In genomic region chr11:10622957-10623787, GRCh38 we compare ENCODE assay signal across 1 cellular context.
TF ChIP-seq lines count a peak whose summit lies in the region.

No MANE protein-coding gene starts in this region.

TF ChIP-seq in K562, 482 proteins besides CTCF, POLR2A, EP300 and RAD21 (continued from another document and continues in another):
- TF ChIP-seq ARID3A (IDR thresholded peaks at IDR 0.05; ENCODE audit: borderline replicate concordance, low read depth, low read length) (no peak), SMAD4 (CRISPR knock-in tag; conservative IDR thresholded peaks at IDR 0.05) (peak; percentile 44; the same call in 1 of the 2 replicates), ZFP30 (CRISPR knock-in tag; IDR thresholded peaks at IDR 0.05; ENCODE audit: borderline replicate concordance) (no peak), COPS2 (conservative IDR thresholded peaks at IDR 0.05) (no peak), SPI1 (IDR thresholded peaks at IDR 0.05; ENCODE audit: borderline replicate concordance, low read depth, low read length) (peak; percentile 97), L3MBTL2 (IDR thresholded peaks at IDR 0.05) (peak; percentile 69), ZFX (CRISPR knock-in tag; IDR thresholded peaks at IDR 0.05) (peak; percentile 26; the same call in 1 of the 2 replicates), BCLAF1 (IDR thresholded peaks at IDR 0.05; ENCODE audit: borderline replicate concordance in 1 of 2, control insufficient read depth in 1 of 2, low read depth in 2 of 2, low read length in 1 of 2) (no peak), CBFA2T2 (conservative IDR thresholded peaks at IDR 0.05) (no peak), ZNF830 (CRISPR knock-in tag; IDR thresholded peaks at IDR 0.05) (0 out of 2 replicates have a peak, but pooled peaks have one; percentile 32), ZNF639 (CRISPR knock-in tag; conservative IDR thresholded peaks at IDR 0.05 in 1 of 2, IDR thresholded peaks at IDR 0.05 in 1 of 2) (0 out of 4 replicates have a peak, but pooled peaks of 1 of the 2 experiments have one; percentile 44), SIX5 (IDR thresholded peaks at IDR 0.05; ENCODE audit: borderline replicate concordance in 1 of 2, insufficient read depth in 1 of 2, low read depth in 1 of 2, low read length in 2 of 2) (no peak), MCM3 (IDR thresholded peaks at IDR 0.05) (no peak), UBTF (IDR thresholded peaks at IDR 0.05; ENCODE audit: borderline replicate concordance in 1 of 2, low read depth in 2 of 2, low read length in 2 of 2) (no peak), GTF2E2 (tag; IDR thresholded peaks at IDR 0.05) (no peak), ILK (tag; IDR thresholded peaks at IDR 0.05; ENCODE audit: borderline replicate concordance, low read depth) (no peak), CTBP1 (IDR thresholded peaks at IDR 0.05; ENCODE audit: borderline replicate concordance) (peak; percentile 58; the same call in 1 of the 2 replicates), MYBL2 (IDR thresholded peaks at IDR 0.05; ENCODE audit: low read depth) (no peak), MYBL2 (CRISPR knock-in tag; IDR thresholded peaks at IDR 0.05; ENCODE audit: borderline replicate concordance) (no peak), IRF9 (tag; IDR thresholded peaks at IDR 0.05) (no peak), TFAP4 (CRISPR knock-in tag; IDR thresholded peaks at IDR 0.05; ENCODE audit: borderline replicate concordance) (peak; percentile 18; the same call in 1 of the 2 replicates), ZNF175 (CRISPR knock-in tag; IDR thresholded peaks at IDR 0.05; ENCODE audit: low read depth) (0 out of 2 replicates have a peak, but pooled peaks have one; percentile 54), LCOR (CRISPR knock-in tag; IDR thresholded peaks at IDR 0.05) (0 out of 2 replicates have a peak, but pooled peaks have one; percentile 30), PPARD (CRISPR knock-in tag; IDR thresholded peaks at IDR 0.05) (no peak), YBX1 (IDR thresholded peaks at IDR 0.05) (no peak), ZFP1 (CRISPR knock-in tag; IDR thresholded peaks at IDR 0.05) (no peak), ZNF263 (CRISPR knock-in tag; IDR thresholded peaks at IDR 0.05; ENCODE audit: borderline replicate concordance) (no peak), ZNF778 (CRISPR knock-in tag; IDR thresholded peaks at IDR 0.05) (no peak), KAT8 (IDR thresholded peaks at IDR 0.05; ENCODE audit: low read depth) (no peak), CUX1 (CRISPR knock-in tag; IDR thresholded peaks at IDR 0.05) (no peak)
- TF ChIP-seq, protein P1, sequence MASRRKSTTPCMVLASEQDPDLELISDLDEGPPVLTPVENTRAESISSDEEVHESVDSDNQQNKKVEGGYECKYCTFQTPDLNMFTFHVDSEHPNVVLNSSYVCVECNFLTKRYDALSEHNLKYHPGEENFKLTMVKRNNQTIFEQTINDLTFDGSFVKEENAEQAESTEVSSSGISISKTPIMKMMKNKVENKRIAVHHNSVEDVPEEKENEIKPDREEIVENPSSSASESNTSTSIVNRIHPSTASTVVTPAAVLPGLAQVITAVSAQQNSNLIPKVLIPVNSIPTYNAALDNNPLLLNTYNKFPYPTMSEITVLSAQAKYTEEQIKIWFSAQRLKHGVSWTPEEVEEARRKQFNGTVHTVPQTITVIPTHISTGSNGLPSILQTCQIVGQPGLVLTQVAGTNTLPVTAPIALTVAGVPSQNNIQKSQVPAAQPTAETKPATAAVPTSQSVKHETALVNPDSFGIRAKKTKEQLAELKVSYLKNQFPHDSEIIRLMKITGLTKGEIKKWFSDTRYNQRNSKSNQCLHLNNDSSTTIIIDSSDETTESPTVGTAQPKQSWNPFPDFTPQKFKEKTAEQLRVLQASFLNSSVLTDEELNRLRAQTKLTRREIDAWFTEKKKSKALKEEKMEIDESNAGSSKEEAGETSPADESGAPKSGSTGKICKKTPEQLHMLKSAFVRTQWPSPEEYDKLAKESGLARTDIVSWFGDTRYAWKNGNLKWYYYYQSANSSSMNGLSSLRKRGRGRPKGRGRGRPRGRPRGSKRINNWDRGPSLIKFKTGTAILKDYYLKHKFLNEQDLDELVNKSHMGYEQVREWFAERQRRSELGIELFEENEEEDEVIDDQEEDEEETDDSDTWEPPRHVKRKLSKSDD (conservative IDR thresholded peaks at IDR 0.05; ENCODE audit: low read length) = no peak
- TF ChIP-seq, protein P2, sequence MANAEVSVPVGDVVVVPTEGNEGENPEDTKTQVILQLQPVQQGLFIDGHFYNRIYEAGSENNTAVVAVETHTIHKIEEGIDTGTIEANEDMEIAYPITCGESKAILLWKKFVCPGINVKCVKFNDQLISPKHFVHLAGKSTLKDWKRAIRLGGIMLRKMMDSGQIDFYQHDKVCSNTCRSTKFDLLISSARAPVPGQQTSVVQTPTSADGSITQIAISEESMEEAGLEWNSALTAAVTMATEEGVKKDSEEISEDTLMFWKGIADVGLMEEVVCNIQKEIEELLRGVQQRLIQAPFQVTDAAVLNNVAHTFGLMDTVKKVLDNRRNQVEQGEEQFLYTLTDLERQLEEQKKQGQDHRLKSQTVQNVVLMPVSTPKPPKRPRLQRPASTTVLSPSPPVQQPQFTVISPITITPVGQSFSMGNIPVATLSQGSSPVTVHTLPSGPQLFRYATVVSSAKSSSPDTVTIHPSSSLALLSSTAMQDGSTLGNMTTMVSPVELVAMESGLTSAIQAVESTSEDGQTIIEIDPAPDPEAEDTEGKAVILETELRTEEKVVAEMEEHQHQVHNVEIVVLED (CRISPR knock-in tag; IDR thresholded peaks at IDR 0.05) = no peak
